Comparison of ENCODE assay signal across 1 cellular context in genomic region chr9:78122631-78123030, GRCh38.
TF ChIP-seq lines count a peak whose summit lies in the region.

No MANE protein-coding gene starts in this region.

TF ChIP-seq in HEK293T, 16 proteins besides CTCF, POLR2A, EP300 and RAD21 (continued from another document):
- no peak for TF ChIP-seq L3MBTL2 (conservative IDR thresholded peaks at IDR 0.05)
- no peak for TF ChIP-seq ELF4 (IDR thresholded peaks at IDR 0.05)
- no peak for TF ChIP-seq NFRKB (IDR thresholded peaks at IDR 0.05)
- no peak for TF ChIP-seq SP1 (IDR thresholded peaks at IDR 0.05)
- TF ChIP-seq ARNT (IDR thresholded peaks at IDR 0.05) = no peak
